ENCODE assay signal across 19 cellular contexts in genomic region chr12:103350116-103350515, GRCh38.
"Had no signal": no experiment of that assay in that cellular context is flagged by ENCODE, and none has a peak within 500 bp of the region (broad histone marks: within the 10 kb centered on the region; RNA-seq: fewer than 3 reads in every experiment).

No MANE protein-coding gene starts in this region.

- DNase-seq: IMR-90, Karpas-422, KG1, MM.1S, NCI-H1092 treated with DMSO at 0.1 percent for 48 hours, NCI-H1436, NCI-H187, NCI-H2029, NCI-H2081 treated with DMSO at 0.1 percent for 48 hours, NCI-H2227 treated with DMSO at 0.1 percent for 48 hours, NCI-H524, NCI-H526 treated with DMSO at 0.1 percent for 48 hours, NCI-H774, Right ventricle myocardium superior, RPMI8226, SIG-M5, T-cell had no signal

- H3K4me3 ChIP-seq: SJSA1, SK-N-MC had no signal

- H3K27ac Mint-ChIP-seq: T-cell had no signal

- H3K9me3 ChIP-seq: SJSA1 had no signal

- H3K27ac ChIP-seq: SJSA1, SK-N-MC had no signal

- H3K27me3 ChIP-seq: SJSA1 had no signal

- H3K4me3 Mint-ChIP-seq: T-cell had no signal

- ATAC-seq: T-cell had no signal

- H3K27me3 Mint-ChIP-seq: T-cell had no signal

- H3K36me3 ChIP-seq: SJSA1 had no signal

- H3K4me1 ChIP-seq: SJSA1 had no signal
